1 cellular context compared by ENCODE assay signal in the genomic region with DNA sequence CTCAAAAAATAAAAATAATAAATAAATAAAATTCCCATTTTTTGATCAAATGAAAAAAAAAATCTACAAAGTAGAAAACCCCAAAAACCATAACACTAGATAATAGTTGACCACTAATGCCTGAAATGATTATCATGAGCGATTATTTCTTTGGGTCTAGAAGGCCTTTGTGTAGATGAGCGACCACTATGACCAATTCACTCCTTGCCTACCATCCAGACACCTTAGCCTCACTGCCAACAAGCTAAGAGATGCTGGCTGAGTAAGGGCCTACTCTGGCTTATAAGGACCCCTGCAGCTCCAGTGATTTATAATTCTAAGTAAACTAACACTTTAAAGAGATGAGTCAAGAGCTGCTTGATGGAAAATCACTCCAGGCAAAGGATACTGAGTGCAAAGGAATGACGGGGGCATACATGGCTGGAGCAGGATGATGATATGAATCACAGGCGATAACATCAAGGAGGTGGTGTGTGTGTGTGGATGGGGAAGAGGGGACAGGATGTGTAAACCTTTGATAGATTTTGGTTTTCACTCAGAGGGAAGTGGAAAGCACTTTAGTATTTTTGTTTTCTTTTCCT.
A peak's percentile ranks its signal among the peaks of the same experiment; 100 is the strongest.
TF ChIP-seq lines count a peak whose summit lies in the region.

No MANE protein-coding gene starts in this region.

TF ChIP-seq in HEK293, 187 proteins besides CTCF, POLR2A, EP300 and RAD21 (continued from another document and continues in another):
- TF ChIP-seq, protein P1, sequence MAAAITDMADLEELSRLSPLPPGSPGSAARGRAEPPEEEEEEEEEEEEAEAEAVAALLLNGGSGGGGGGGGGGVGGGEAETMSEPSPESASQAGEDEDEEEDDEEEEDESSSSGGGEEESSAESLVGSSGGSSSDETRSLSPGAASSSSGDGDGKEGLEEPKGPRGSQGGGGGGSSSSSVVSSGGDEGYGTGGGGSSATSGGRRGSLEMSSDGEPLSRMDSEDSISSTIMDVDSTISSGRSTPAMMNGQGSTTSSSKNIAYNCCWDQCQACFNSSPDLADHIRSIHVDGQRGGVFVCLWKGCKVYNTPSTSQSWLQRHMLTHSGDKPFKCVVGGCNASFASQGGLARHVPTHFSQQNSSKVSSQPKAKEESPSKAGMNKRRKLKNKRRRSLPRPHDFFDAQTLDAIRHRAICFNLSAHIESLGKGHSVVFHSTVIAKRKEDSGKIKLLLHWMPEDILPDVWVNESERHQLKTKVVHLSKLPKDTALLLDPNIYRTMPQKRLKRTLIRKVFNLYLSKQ (tag by site-specific recombination; IDR thresholded peaks at IDR 0.05; ENCODE audit: borderline replicate concordance) = no peak
- TF ChIP-seq, protein P2, sequence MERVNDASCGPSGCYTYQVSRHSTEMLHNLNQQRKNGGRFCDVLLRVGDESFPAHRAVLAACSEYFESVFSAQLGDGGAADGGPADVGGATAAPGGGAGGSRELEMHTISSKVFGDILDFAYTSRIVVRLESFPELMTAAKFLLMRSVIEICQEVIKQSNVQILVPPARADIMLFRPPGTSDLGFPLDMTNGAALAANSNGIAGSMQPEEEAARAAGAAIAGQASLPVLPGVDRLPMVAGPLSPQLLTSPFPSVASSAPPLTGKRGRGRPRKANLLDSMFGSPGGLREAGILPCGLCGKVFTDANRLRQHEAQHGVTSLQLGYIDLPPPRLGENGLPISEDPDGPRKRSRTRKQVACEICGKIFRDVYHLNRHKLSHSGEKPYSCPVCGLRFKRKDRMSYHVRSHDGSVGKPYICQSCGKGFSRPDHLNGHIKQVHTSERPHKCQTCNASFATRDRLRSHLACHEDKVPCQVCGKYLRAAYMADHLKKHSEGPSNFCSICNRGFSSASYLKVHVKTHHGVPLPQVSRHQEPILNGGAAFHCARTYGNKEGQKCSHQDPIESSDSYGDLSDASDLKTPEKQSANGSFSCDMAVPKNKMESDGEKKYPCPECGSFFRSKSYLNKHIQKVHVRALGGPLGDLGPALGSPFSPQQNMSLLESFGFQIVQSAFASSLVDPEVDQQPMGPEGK (tag by site-specific recombination; IDR thresholded peaks at IDR 0.05) = 0 out of 2 replicates have a peak, but pooled peaks have one; percentile 36
- TF ChIP-seq, protein P3, sequence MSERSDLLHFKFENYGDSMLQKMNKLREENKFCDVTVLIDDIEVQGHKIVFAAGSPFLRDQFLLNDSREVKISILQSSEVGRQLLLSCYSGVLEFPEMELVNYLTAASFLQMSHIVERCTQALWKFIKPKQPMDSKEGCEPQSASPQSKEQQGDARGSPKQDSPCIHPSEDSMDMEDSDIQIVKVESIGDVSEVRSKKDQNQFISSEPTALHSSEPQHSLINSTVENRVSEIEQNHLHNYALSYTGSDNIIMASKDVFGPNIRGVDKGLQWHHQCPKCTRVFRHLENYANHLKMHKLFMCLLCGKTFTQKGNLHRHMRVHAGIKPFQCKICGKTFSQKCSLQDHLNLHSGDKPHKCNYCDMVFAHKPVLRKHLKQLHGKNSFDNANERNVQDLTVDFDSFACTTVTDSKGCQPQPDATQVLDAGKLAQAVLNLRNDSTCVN (tag by site-specific recombination; optimal IDR thresholded peaks at IDR 0.05) = no peak
- no peak for TF ChIP-seq ZNF76 (tag by site-specific recombination; IDR thresholded peaks at IDR 0.05; ENCODE audit: borderline replicate concordance, low read depth)
- TF ChIP-seq ZNF561 (tag by site-specific recombination; IDR thresholded peaks at IDR 0.05; ENCODE audit: borderline replicate concordance) = no peak
- no peak for TF ChIP-seq ZFP69B (tag by site-specific recombination; IDR thresholded peaks at IDR 0.05)
- no peak for TF ChIP-seq ZNF155 (tag by site-specific recombination; IDR thresholded peaks at IDR 0.05)
- TF ChIP-seq ZNF211 (tag by site-specific recombination; IDR thresholded peaks at IDR 0.05; ENCODE audit: low read depth) = no peak
- TF ChIP-seq ZNF629 (tag by site-specific recombination; IDR thresholded peaks at IDR 0.05) = peak; percentile 94
- peak; percentile 39; the same call in 1 of the 2 replicates for TF ChIP-seq GLI2 (tag by site-specific recombination; IDR thresholded peaks at IDR 0.05; ENCODE audit: borderline replicate concordance, low read depth)
- TF ChIP-seq ZNF473 (tag by site-specific recombination; IDR thresholded peaks at IDR 0.05) = no peak
- TF ChIP-seq ZNF112 (tag by site-specific recombination; IDR thresholded peaks at IDR 0.05) = no peak
- TF ChIP-seq, protein P4, sequence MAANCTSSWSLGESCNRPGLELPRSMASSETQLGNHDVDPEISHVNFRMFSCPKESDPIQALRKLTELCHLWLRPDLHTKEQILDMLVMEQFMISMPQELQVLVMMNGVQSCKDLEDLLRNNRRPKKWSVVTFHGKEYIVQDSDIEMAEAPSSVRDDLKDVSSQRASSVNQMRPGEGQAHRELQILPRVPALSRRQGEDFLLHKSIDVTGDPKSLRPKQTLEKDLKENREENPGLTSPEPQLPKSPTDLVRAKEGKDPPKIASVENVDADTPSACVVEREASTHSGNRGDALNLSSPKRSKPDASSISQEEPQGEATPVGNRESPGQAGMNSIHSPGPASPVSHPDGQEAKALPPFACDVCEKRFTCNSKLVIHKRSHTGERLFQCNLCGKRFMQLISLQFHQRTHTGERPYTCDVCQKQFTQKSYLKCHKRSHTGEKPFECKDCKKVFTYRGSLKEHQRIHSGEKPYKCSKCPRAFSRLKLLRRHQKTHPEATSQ (tag by site-specific recombination; IDR thresholded peaks at IDR 0.05) = no peak
- 0 out of 2 replicates have a peak, but pooled peaks have one; percentile 40 for TF ChIP-seq MEIS1 (CRISPR knock-in tag; IDR thresholded peaks at IDR 0.05; ENCODE audit: borderline replicate concordance)
- TF ChIP-seq ZNF214 (tag by site-specific recombination; IDR thresholded peaks at IDR 0.05; ENCODE audit: borderline replicate concordance) = no peak
- no peak for TF ChIP-seq ZNF529 (tag by site-specific recombination; IDR thresholded peaks at IDR 0.05; ENCODE audit: insufficient replicate concordance)
- no peak for TF ChIP-seq REPIN1 (tag by site-specific recombination; IDR thresholded peaks at IDR 0.05; ENCODE audit: low read depth)
- no peak for TF ChIP-seq KLF9 (tag by site-specific recombination; IDR thresholded peaks at IDR 0.05; ENCODE audit: low read depth)
- no peak for TF ChIP-seq SCRT2 (tag by site-specific recombination; IDR thresholded peaks at IDR 0.05)
- peak; percentile 78 for TF ChIP-seq ZNF335 (tag by site-specific recombination; conservative IDR thresholded peaks at IDR 0.05)
- no peak for TF ChIP-seq ZNF549 (tag by site-specific recombination; IDR thresholded peaks at IDR 0.05)
- peak; percentile 75 for TF ChIP-seq ZNF843 (tag by site-specific recombination; IDR thresholded peaks at IDR 0.05)
- no peak for TF ChIP-seq ZNF654 (tag by site-specific recombination; IDR thresholded peaks at IDR 0.05; ENCODE audit: low read depth)
- TF ChIP-seq, protein P5, sequence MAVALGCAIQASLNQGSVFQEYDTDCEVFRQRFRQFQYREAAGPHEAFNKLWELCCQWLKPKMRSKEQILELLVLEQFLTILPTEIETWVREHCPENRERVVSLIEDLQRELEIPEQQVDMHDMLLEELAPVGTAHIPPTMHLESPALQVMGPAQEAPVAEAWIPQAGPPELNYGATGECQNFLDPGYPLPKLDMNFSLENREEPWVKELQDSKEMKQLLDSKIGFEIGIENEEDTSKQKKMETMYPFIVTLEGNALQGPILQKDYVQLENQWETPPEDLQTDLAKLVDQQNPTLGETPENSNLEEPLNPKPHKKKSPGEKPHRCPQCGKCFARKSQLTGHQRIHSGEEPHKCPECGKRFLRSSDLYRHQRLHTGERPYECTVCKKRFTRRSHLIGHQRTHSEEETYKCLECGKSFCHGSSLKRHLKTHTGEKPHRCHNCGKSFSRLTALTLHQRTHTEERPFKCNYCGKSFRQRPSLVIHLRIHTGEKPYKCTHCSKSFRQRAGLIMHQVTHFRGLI (tag by site-specific recombination; IDR thresholded peaks at IDR 0.05) = no peak
- no peak for TF ChIP-seq HOXA7 (CRISPR knock-in tag; IDR thresholded peaks at IDR 0.05; ENCODE audit: borderline replicate concordance)
- peak; percentile 47; the same call in 1 of the 2 replicates for TF ChIP-seq ZNF24 (tag by site-specific recombination; IDR thresholded peaks at IDR 0.05)
- no peak for TF ChIP-seq ZNF19 (tag by site-specific recombination; IDR thresholded peaks at IDR 0.05; ENCODE audit: low read depth)
- TF ChIP-seq ZNF324 (tag by site-specific recombination; IDR thresholded peaks at IDR 0.05) = no peak
- no peak for TF ChIP-seq ZNF292 (tag by site-specific recombination; IDR thresholded peaks at IDR 0.05; ENCODE audit: borderline replicate concordance, low read depth)
- TF ChIP-seq WT1 (tag by site-specific recombination; IDR thresholded peaks at IDR 0.05) = peak; percentile 52; the same call in 1 of the 2 replicates
- TF ChIP-seq, protein P6, sequence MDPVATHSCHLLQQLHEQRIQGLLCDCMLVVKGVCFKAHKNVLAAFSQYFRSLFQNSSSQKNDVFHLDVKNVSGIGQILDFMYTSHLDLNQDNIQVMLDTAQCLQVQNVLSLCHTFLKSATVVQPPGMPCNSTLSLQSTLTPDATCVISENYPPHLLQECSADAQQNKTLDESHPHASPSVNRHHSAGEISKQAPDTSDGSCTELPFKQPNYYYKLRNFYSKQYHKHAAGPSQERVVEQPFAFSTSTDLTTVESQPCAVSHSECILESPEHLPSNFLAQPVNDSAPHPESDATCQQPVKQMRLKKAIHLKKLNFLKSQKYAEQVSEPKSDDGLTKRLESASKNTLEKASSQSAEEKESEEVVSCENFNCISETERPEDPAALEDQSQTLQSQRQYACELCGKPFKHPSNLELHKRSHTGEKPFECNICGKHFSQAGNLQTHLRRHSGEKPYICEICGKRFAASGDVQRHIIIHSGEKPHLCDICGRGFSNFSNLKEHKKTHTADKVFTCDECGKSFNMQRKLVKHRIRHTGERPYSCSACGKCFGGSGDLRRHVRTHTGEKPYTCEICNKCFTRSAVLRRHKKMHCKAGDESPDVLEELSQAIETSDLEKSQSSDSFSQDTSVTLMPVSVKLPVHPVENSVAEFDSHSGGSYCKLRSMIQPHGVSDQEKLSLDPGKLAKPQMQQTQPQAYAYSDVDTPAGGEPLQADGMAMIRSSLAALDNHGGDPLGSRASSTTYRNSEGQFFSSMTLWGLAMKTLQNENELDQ (tag by site-specific recombination; IDR thresholded peaks at IDR 0.05; ENCODE audit: low read depth) = no peak
- TF ChIP-seq ZNF391 (tag by site-specific recombination; IDR thresholded peaks at IDR 0.05; ENCODE audit: borderline replicate concordance, low read depth) = no peak
- TF ChIP-seq, protein P7, sequence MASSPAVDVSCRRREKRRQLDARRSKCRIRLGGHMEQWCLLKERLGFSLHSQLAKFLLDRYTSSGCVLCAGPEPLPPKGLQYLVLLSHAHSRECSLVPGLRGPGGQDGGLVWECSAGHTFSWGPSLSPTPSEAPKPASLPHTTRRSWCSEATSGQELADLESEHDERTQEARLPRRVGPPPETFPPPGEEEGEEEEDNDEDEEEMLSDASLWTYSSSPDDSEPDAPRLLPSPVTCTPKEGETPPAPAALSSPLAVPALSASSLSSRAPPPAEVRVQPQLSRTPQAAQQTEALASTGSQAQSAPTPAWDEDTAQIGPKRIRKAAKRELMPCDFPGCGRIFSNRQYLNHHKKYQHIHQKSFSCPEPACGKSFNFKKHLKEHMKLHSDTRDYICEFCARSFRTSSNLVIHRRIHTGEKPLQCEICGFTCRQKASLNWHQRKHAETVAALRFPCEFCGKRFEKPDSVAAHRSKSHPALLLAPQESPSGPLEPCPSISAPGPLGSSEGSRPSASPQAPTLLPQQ (tag by site-specific recombination; IDR thresholded peaks at IDR 0.05) = 0 out of 2 replicates have a peak, but pooled peaks have one; percentile 53
- TF ChIP-seq, protein P8, sequence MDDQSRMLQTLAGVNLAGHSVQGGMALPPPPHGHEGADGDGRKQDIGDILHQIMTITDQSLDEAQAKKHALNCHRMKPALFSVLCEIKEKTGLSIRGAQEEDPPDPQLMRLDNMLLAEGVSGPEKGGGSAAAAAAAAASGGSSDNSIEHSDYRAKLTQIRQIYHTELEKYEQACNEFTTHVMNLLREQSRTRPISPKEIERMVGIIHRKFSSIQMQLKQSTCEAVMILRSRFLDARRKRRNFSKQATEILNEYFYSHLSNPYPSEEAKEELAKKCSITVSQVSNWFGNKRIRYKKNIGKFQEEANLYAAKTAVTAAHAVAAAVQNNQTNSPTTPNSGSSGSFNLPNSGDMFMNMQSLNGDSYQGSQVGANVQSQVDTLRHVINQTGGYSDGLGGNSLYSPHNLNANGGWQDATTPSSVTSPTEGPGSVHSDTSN (CRISPR knock-in tag; IDR thresholded peaks at IDR 0.05) = no peak
- TF ChIP-seq, protein P9, sequence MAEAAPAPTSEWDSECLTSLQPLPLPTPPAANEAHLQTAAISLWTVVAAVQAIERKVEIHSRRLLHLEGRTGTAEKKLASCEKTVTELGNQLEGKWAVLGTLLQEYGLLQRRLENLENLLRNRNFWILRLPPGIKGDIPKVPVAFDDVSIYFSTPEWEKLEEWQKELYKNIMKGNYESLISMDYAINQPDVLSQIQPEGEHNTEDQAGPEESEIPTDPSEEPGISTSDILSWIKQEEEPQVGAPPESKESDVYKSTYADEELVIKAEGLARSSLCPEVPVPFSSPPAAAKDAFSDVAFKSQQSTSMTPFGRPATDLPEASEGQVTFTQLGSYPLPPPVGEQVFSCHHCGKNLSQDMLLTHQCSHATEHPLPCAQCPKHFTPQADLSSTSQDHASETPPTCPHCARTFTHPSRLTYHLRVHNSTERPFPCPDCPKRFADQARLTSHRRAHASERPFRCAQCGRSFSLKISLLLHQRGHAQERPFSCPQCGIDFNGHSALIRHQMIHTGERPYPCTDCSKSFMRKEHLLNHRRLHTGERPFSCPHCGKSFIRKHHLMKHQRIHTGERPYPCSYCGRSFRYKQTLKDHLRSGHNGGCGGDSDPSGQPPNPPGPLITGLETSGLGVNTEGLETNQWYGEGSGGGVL (tag by site-specific recombination; IDR thresholded peaks at IDR 0.05) = peak; percentile 76
- TF ChIP-seq ZNF366 (tag by site-specific recombination; conservative IDR thresholded peaks at IDR 0.05) = peak; percentile 42
- TF ChIP-seq MYNN (tag by site-specific recombination; IDR thresholded peaks at IDR 0.05; ENCODE audit: borderline replicate concordance) = no peak
- TF ChIP-seq ZNF239 (tag by site-specific recombination; IDR thresholded peaks at IDR 0.05) = no peak
- TF ChIP-seq ZNF521 (tag by site-specific recombination; IDR thresholded peaks at IDR 0.05) = no peak
- no peak for TF ChIP-seq ZXDB (tag by site-specific recombination; IDR thresholded peaks at IDR 0.05)
- TF ChIP-seq IKZF3 (tag by site-specific recombination; IDR thresholded peaks at IDR 0.05) = no peak
- no peak for TF ChIP-seq EGR2 (tag by site-specific recombination; IDR thresholded peaks at IDR 0.05; ENCODE audit: low read depth)
- no peak for TF ChIP-seq ZFP37 (tag by site-specific recombination; IDR thresholded peaks at IDR 0.05)
- no peak for TF ChIP-seq KLF7 (tag by site-specific recombination; IDR thresholded peaks at IDR 0.05; ENCODE audit: borderline replicate concordance)
- TF ChIP-seq ZNF121 (tag by site-specific recombination; IDR thresholded peaks at IDR 0.05) = no peak
- TF ChIP-seq ZNF670 (tag by site-specific recombination; IDR thresholded peaks at IDR 0.05; ENCODE audit: low read depth) = no peak
- TF ChIP-seq ZNF202 (tag by site-specific recombination; IDR thresholded peaks at IDR 0.05; ENCODE audit: borderline replicate concordance) = no peak
- no peak for TF ChIP-seq RBAK (tag by site-specific recombination; IDR thresholded peaks at IDR 0.05)
- TF ChIP-seq KLF10 (tag by site-specific recombination; IDR thresholded peaks at IDR 0.05) = no peak
